ENCODE assay signal across 9 cellular contexts in genomic region chr11:134120143-134120850, GRCh38. TPM values are rescaled to one million over a fixed set of nuclear protein-coding genes. Genes with fewer than 3 reads are reported as not detected.
DNase-seq lines count a peak whose midpoint lies in the region; ATAC-seq, FAIRE-seq and TF ChIP-seq lines count a peak whose summit lies in the region.
"Had no signal": no experiment of that assay in that cellular context is flagged by ENCODE, and none has a peak within 500 bp of the region (broad histone marks: within the 10 kb centered on the region; RNA-seq: fewer than 3 reads in every experiment).

No MANE protein-coding gene starts in this region.

- H3K4me3 ChIP-seq in colonic mucosa = no peak overlapping the region

- H3K36me3 Mint-ChIP-seq in activated CD4-positive, alpha-beta T cell treated with anti-CD3 and anti-CD28 coated beads for 36 hours (ENCODE audit: low read depth) = peaks cover 5% of the 10 kb centered on the region
- no peaks in the 10 kb centered on the region for H3K36me3 Mint-ChIP-seq in natural killer cell treated with Interleukin-12 subunit alpha and Interleukin-12 subunit beta and Interleukin-15 and Interleukin-18, amount 100 ng/mL, for 72 hours

- H3K9me3 Mint-ChIP-seq in activated CD4-positive, alpha-beta T cell treated with anti-CD3 and anti-CD28 coated beads for 36 hours (ENCODE audit: low read depth) = no peaks in the 10 kb centered on the region
- no peaks in the 10 kb centered on the region for H3K9me3 Mint-ChIP-seq in natural killer cell treated with Interleukin-12 subunit alpha and Interleukin-12 subunit beta and Interleukin-15 and Interleukin-18, amount 100 ng/mL, for 72 hours
- H3K9me3 Mint-ChIP-seq: activated naive CD4-positive, alpha-beta T cell treated with anti-CD3 and anti-CD28 coated beads for 36 hours had no signal

- no peaks in the 10 kb centered on the region for H3K36me3 ChIP-seq in colonic mucosa

- peak overlapping the region; percentile 61 for H3K27ac ChIP-seq in colonic mucosa

- peak; percentile 41 for DNase-seq in NCI-H2227 (lab: John Stamatoyannopoulos, UW; ENCODE audit: unreplicated experiment)
- peak; percentile 23 for DNase-seq in colonic mucosa
- DNase-seq in left lobe of liver (ENCODE audit: low spot score) = no peak
- DNase-seq in superior temporal gyrus (ENCODE audit: extremely low spot score) = peak; percentile 88
- DNase-seq in GM12891 (ENCODE audit: insufficient read length, low spot score) = no peak
- DNase-seq in activated CD4-positive, alpha-beta T cell treated with anti-CD3 and anti-CD28 coated beads for 36 hours = no peak
- no peak for DNase-seq in natural killer cell treated with Interleukin-12 subunit alpha and Interleukin-12 subunit beta and Interleukin-15 and Interleukin-18, amount 100 ng/mL, for 72 hours (ENCODE audit: low spot score)
- DNase-seq: activated naive CD4-positive, alpha-beta T cell treated with anti-CD3 and anti-CD28 coated beads for 36 hours had no signal

- no peaks in the 10 kb centered on the region for H3K4me1 ChIP-seq in colonic mucosa

- peak; percentile 17 for ATAC-seq in left lobe of liver
- no peak for ATAC-seq in HG02798 (IDR thresholded peaks at IDR 0.05; ENCODE audit: poor library complexity, unreplicated experiment)
- ATAC-seq in activated CD4-positive, alpha-beta T cell treated with anti-CD3 and anti-CD28 coated beads for 36 hours = no peak
- ATAC-seq in natural killer cell treated with Interleukin-12 subunit alpha and Interleukin-12 subunit beta and Interleukin-15 and Interleukin-18, amount 100 ng/mL, for 72 hours = no peak

- TF ChIP-seq CTCF in colonic mucosa (IDR thresholded peaks at IDR 0.05) = no peak

- CTCF ChIA-PET in activated CD4-positive, alpha-beta T cell treated with anti-CD3 and anti-CD28 coated beads for 36 hours (lab: Charles Lee) = interaction anchor here (1.1 kb wide), 1 partner anchor 11 kb away, joined by 3 read pairs; no protein-coding TSS in a partner anchor

- no peak for FAIRE-seq in GM12891 (lab: Jason Lieb, UNC)

- peaks cover 15% of the 10 kb centered on the region for H3K27me3 ChIP-seq in colonic mucosa

- no peaks in the 10 kb centered on the region for H3K9me3 ChIP-seq in colonic mucosa

- H3K27me3 Mint-ChIP-seq in activated CD4-positive, alpha-beta T cell treated with anti-CD3 and anti-CD28 coated beads for 36 hours = peaks cover 20% of the 10 kb centered on the region
- peaks cover 29 to 35% of the 10 kb centered on the region in 2 donors for H3K27me3 Mint-ChIP-seq in natural killer cell treated with Interleukin-12 subunit alpha and Interleukin-12 subunit beta and Interleukin-15 and Interleukin-18, amount 100 ng/mL, for 72 hours

- POLR2A ChIA-PET in activated CD4-positive, alpha-beta T cell treated with anti-CD3 and anti-CD28 coated beads for 36 hours (lab: Charles Lee) = no interaction called here

- no peak overlapping the region for H3K4me3 Mint-ChIP-seq in activated CD4-positive, alpha-beta T cell treated with anti-CD3 and anti-CD28 coated beads for 36 hours
- H3K4me3 Mint-ChIP-seq in natural killer cell treated with Interleukin-12 subunit alpha and Interleukin-12 subunit beta and Interleukin-15 and Interleukin-18, amount 100 ng/mL, for 72 hours = no peak overlapping the region
- H3K4me3 Mint-ChIP-seq: activated naive CD4-positive, alpha-beta T cell treated with anti-CD3 and anti-CD28 coated beads for 36 hours had no signal

- intact Hi-C loops in colonic mucosa (cut with DNase I) = no loop called here
- intact Hi-C loops in activated CD4-positive, alpha-beta T cell treated with anti-CD3 and anti-CD28 coated beads for 36 hours (cut with DNase I, micrococcal nuclease) = no loop called here

- no peak for TF ChIP-seq POLR2A in GM12891 (IDR thresholded peaks at IDR 0.05; ENCODE audit: low read depth, low read length)

- no peak overlapping the region for H3K27ac Mint-ChIP-seq in activated CD4-positive, alpha-beta T cell treated with anti-CD3 and anti-CD28 coated beads for 36 hours
- no peak overlapping the region for H3K27ac Mint-ChIP-seq in natural killer cell treated with Interleukin-12 subunit alpha and Interleukin-12 subunit beta and Interleukin-15 and Interleukin-18, amount 100 ng/mL, for 72 hours
- H3K27ac Mint-ChIP-seq: activated naive CD4-positive, alpha-beta T cell treated with anti-CD3 and anti-CD28 coated beads for 36 hours had no signal

- H3K9ac ChIP-seq in colonic mucosa (ENCODE audit: low read depth in 2 of 2, low read length in 2 of 2) = no peak overlapping the region

- peaks cover 13% of the 10 kb centered on the region for H3K4me1 Mint-ChIP-seq in activated CD4-positive, alpha-beta T cell treated with anti-CD3 and anti-CD28 coated beads for 36 hours
- H3K4me1 Mint-ChIP-seq in natural killer cell treated with Interleukin-12 subunit alpha and Interleukin-12 subunit beta and Interleukin-15 and Interleukin-18, amount 100 ng/mL, for 72 hours (ENCODE audit: low read depth in 2 of 2) = peaks cover 0 to 7% of the 10 kb centered on the region in 2 donors

TF ChIP-seq in GM12891, 5 proteins besides CTCF, POLR2A, EP300 and RAD21:
- TF ChIP-seq POU2F2 (IDR thresholded peaks at IDR 0.05; ENCODE audit: low read depth, low read length) (no peak), PAX5 (IDR thresholded peaks at IDR 0.05; ENCODE audit: insufficient read depth, low read length, severe bottlenecking) (no peak), TAF1 (IDR thresholded peaks at IDR 0.05; ENCODE audit: low read depth, low read length) (no peak), SPI1 (IDR thresholded peaks at IDR 0.05; ENCODE audit: low read depth, low read length) (no peak), POLR2AphosphoS5 (IDR thresholded peaks at IDR 0.05; ENCODE audit: low read depth, low read length) (no peak)

RNA-seq across cellular contexts. Expression of gene JAM3, which starts 51.4 kb away (rescaled TPM):
- 10 to 100 TPM in 1 of 2 donors, 1 to 10 TPM in 1; 3.5 to 14.5 TPM for total RNA-seq in colonic mucosa
- total RNA-seq in left lobe of liver = 0.75 TPM
- 2.0 TPM for polyA plus RNA-seq in GM12891 (2012; ENCODE audit: low read depth, missing spikeins)
- total RNA-seq in activated CD4-positive, alpha-beta T cell treated with anti-CD3 and anti-CD28 coated beads for 36 hours = 10 to 100 TPM; 15.3 to 17.5 TPM
- total RNA-seq in natural killer cell treated with Interleukin-12 subunit alpha and Interleukin-12 subunit beta and Interleukin-15 and Interleukin-18, amount 100 ng/mL, for 72 hours = 1 to 10 TPM; 2.9 to 5.7 TPM

Comparison
In these comparisons a context has a peak if more than half of its experiments do, and no peak if none do; other contexts are left out.
1. DNase-seq: peak in NCI-H2227 (single experiment), colonic mucosa (single experiment) and superior temporal gyrus (single experiment); none in left lobe of liver (single experiment), GM12891 (single experiment), activated CD4-positive, alpha-beta T cell treated with anti-CD3 and anti-CD28 coated beads for 36 hours (single experiment) and natural killer cell treated with Interleukin-12 subunit alpha and Interleukin-12 subunit beta and Interleukin-15 and Interleukin-18, amount 100 ng/mL, for 72 hours (single experiment).